Comparison of ENCODE assay signal across 2 cellular contexts in genomic region chr13:82407321-82407720, GRCh38.
TF ChIP-seq lines count a peak whose summit lies in the region.

No MANE protein-coding gene starts in this region.

TF ChIP-seq in HEK293, 187 proteins besides CTCF, POLR2A, EP300 and RAD21 (continued from another document):
- no peak for TF ChIP-seq SCRT2 (tag by site-specific recombination; IDR thresholded peaks at IDR 0.05)
- TF ChIP-seq ZNF776 (tag by site-specific recombination; IDR thresholded peaks at IDR 0.05; ENCODE audit: borderline replicate concordance): no peak
- TF ChIP-seq, protein P1, sequence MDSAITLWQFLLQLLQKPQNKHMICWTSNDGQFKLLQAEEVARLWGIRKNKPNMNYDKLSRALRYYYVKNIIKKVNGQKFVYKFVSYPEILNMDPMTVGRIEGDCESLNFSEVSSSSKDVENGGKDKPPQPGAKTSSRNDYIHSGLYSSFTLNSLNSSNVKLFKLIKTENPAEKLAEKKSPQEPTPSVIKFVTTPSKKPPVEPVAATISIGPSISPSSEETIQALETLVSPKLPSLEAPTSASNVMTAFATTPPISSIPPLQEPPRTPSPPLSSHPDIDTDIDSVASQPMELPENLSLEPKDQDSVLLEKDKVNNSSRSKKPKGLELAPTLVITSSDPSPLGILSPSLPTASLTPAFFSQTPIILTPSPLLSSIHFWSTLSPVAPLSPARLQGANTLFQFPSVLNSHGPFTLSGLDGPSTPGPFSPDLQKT (IDR thresholded peaks at IDR 0.05; ENCODE audit: borderline replicate concordance, low read depth, low read length): 0 out of 2 replicates have a peak, but pooled peaks have one; percentile 25
- no peak for TF ChIP-seq ZSCAN16 (tag by site-specific recombination; IDR thresholded peaks at IDR 0.05)

TF ChIP-seq in WTC11, 78 proteins besides CTCF, POLR2A, EP300 and RAD21 (continued from another document):
- TF ChIP-seq, protein P2, sequence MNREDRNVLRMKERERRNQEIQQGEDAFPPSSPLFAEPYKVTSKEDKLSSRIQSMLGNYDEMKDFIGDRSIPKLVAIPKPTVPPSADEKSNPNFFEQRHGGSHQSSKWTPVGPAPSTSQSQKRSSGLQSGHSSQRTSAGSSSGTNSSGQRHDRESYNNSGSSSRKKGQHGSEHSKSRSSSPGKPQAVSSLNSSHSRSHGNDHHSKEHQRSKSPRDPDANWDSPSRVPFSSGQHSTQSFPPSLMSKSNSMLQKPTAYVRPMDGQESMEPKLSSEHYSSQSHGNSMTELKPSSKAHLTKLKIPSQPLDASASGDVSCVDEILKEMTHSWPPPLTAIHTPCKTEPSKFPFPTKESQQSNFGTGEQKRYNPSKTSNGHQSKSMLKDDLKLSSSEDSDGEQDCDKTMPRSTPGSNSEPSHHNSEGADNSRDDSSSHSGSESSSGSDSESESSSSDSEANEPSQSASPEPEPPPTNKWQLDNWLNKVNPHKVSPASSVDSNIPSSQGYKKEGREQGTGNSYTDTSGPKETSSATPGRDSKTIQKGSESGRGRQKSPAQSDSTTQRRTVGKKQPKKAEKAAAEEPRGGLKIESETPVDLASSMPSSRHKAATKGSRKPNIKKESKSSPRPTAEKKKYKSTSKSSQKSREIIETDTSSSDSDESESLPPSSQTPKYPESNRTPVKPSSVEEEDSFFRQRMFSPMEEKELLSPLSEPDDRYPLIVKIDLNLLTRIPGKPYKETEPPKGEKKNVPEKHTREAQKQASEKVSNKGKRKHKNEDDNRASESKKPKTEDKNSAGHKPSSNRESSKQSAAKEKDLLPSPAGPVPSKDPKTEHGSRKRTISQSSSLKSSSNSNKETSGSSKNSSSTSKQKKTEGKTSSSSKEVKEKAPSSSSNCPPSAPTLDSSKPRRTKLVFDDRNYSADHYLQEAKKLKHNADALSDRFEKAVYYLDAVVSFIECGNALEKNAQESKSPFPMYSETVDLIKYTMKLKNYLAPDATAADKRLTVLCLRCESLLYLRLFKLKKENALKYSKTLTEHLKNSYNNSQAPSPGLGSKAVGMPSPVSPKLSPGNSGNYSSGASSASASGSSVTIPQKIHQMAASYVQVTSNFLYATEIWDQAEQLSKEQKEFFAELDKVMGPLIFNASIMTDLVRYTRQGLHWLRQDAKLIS (CRISPR knock-in tag; IDR thresholded peaks at IDR 0.05; ENCODE audit: borderline replicate concordance): no peak
- TF ChIP-seq ZNF219 (CRISPR knock-in tag; IDR thresholded peaks at IDR 0.05; ENCODE audit: borderline replicate concordance): no peak
- no peak for TF ChIP-seq TP53 (CRISPR knock-in tag; IDR thresholded peaks at IDR 0.05)
- TF ChIP-seq GRHL2 (CRISPR knock-in tag; IDR thresholded peaks at IDR 0.05; ENCODE audit: insufficient replicate concordance, severe bottlenecking): no peak
